In the genomic region with DNA sequence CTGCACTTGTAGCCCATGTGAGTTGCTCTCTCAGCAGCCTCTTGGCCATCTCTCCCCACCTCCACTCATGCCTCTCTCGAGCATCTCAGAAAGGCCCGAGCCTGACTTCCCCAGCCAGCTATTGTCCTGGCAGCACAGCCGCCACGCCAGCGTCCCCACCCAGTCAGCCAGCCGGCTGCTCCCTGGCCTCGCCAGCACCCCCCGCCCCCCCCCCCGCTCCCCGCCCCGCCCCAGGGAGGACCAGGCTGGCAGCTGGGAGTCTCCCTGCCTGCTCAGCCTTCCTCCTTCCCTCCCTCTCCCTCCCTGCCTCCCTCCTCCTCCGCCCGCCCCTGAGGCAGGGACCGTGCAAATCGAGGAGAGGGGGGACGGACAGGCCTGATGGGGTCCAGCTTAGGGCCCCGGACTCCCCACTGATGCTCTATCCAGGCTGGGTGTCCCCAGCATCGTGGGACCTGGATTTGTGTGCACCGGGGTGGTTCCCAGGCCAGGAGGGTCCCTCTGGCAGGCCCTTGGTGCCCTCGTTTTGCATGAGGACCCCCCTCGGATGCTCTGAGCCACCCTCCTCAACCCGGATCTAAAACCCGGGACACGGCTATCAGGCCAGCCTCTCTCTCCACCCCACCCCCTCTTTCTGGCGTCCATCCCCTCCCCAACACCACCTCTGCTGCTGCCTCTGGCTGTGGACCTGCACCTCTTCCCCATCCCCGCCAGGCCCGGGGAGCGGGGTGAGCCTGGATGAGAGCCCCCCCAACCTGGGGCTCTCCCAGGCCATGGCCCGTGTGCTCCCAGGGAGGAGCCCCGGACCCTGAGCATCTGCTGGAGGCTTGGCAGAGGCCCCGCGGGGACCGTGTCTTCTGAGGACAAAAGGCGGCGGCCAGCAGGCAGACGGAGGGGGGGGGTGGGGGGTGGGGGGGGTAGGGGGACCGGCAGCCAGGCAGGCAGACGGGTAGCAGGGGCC, we compare ENCODE assay signal across 8 cellular contexts. TPM values are rescaled to one million over a fixed set of nuclear protein-coding genes. Genes with fewer than 3 reads are reported as not detected.
DNase-seq lines count a peak whose midpoint lies in the region; ATAC-seq, FAIRE-seq and TF ChIP-seq lines count a peak whose summit lies in the region.

A gene with protein sequence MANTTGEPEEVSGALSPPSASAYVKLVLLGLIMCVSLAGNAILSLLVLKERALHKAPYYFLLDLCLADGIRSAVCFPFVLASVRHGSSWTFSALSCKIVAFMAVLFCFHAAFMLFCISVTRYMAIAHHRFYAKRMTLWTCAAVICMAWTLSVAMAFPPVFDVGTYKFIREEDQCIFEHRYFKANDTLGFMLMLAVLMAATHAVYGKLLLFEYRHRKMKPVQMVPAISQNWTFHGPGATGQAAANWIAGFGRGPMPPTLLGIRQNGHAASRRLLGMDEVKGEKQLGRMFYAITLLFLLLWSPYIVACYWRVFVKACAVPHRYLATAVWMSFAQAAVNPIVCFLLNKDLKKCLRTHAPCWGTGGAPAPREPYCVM (plus strand): TSS at position 621 of the 958 bp plus-strand sequence. CDS start 27,833 bp downstream, outside the sequence.

- peak; percentile 15 for ATAC-seq in activated naive CD8-positive, alpha-beta T cell treated with anti-CD3 and anti-CD28 coated beads, Interleukin-2, amount 50 U/mL, for 24 hours
- ATAC-seq in left ventricle myocardium superior (peak; percentile 97), psoas muscle (peak in 3 of 4 donors; percentile 47 to 75 (median 63))

- intact Hi-C loops in left ventricle myocardium superior (cut with micrococcal nuclease), result no loop called here
- intact Hi-C loops in psoas muscle (cut with DNase I), result no loop called here

- H3K4me2 ChIP-seq in Loucy (ENCODE audit: low read depth, low read length, poor library complexity, severe bottlenecking), result peak within 1 kb of the TSS; percentile 73

- H3K4me1 ChIP-seq in ACC112 (ENCODE audit: control insufficient read depth, insufficient read depth, low read length, unreplicated experiment) (peaks cover 18% of the 10 kb centered on the region), Loucy (ENCODE audit: insufficient read depth, low read length, poor library complexity, severe bottlenecking) (peaks cover 21% of the 10 kb centered on the region), psoas muscle (no peaks in the 10 kb centered on the region)

- no peaks in the 10 kb centered on the region for H3K36me3 Mint-ChIP-seq in activated naive CD8-positive, alpha-beta T cell treated with anti-CD3 and anti-CD28 coated beads, Interleukin-2, amount 50 U/mL, for 24 hours (ENCODE audit: low read depth)

- 0 to 27% (median 1%) methylated on average over 6 to 35 of the region's 38 CpGs for WGBS in psoas muscle, 3 donors

- no peaks in the 10 kb centered on the region for H3K27me3 ChIP-seq in ACC112 (ENCODE audit: insufficient read depth, low read length)
- no peaks in the 10 kb centered on the region for H3K27me3 ChIP-seq in Loucy (ENCODE audit: insufficient read depth, low read length, poor library complexity, severe bottlenecking)
- peaks cover 0 to 59% (median 0%) of the 10 kb centered on the region in 3 donors for H3K27me3 ChIP-seq in psoas muscle (ENCODE audit: insufficient read depth in 3 of 3, low read length in 2 of 3)

- no peaks in the 10 kb centered on the region for H3K9me2 ChIP-seq in Loucy (replicated peaks; ENCODE audit: low read depth, low read length)

- H3K27ac ChIP-seq in ACC112 (ENCODE audit: low read depth, low read length) (peak within 1 kb of the TSS; percentile 58; the same call in 1 of the 2 replicates), psoas muscle (no peak within 1 kb of the TSS)

- H3K27ac Mint-ChIP-seq in activated naive CD8-positive, alpha-beta T cell treated with anti-CD3 and anti-CD28 coated beads, Interleukin-2, amount 50 U/mL, for 24 hours, result no peak within 1 kb of the TSS

- H3K4me3 Mint-ChIP-seq in activated naive CD8-positive, alpha-beta T cell treated with anti-CD3 and anti-CD28 coated beads, Interleukin-2, amount 50 U/mL, for 24 hours, result peak within 1 kb of the TSS; percentile 26

- H3K4me3 ChIP-seq in ACC112 (ENCODE audit: low read depth, low read length), result peak within 1 kb of the TSS; percentile 91
- peak within 1 kb of the TSS; percentile 77 for H3K4me3 ChIP-seq in Loucy (ENCODE audit: low read length, poor library complexity, severe bottlenecking)
- H3K4me3 ChIP-seq in psoas muscle, result peak within 1 kb of the TSS; percentile 51

- H2AFZ ChIP-seq in ACC112 (ENCODE audit: low read length, unreplicated experiment) (peak within 1 kb of the TSS; percentile 60), Loucy (ENCODE audit: low read length) (peak within 1 kb of the TSS; percentile 96)

- H3K4me1 Mint-ChIP-seq in activated naive CD8-positive, alpha-beta T cell treated with anti-CD3 and anti-CD28 coated beads, Interleukin-2, amount 50 U/mL, for 24 hours, result peaks cover 3% of the 10 kb centered on the region

- H4K20me1 ChIP-seq in Loucy (ENCODE audit: insufficient read depth, low read length, poor library complexity, severe bottlenecking), result no peaks in the 10 kb centered on the region

- H3K9me3 ChIP-seq in Loucy (ENCODE audit: insufficient read depth, low read depth, low read length) (no peaks in the 10 kb centered on the region), psoas muscle (no peaks in the 10 kb centered on the region)

- H3K9ac ChIP-seq in Loucy (ENCODE audit: low read depth, low read length, poor library complexity, severe bottlenecking), result peak within 1 kb of the TSS; percentile 69

- peaks cover 50% of the 10 kb centered on the region for H3K79me2 ChIP-seq in ACC112 (ENCODE audit: control insufficient read depth, insufficient read depth, low read length, unreplicated experiment)
- peaks cover 20% of the 10 kb centered on the region; the same call in 1 of the 2 replicates for H3K79me2 ChIP-seq in Loucy (ENCODE audit: insufficient read depth, low read length)

- H3K36me3 ChIP-seq in ACC112 (ENCODE audit: insufficient read depth, low read length) (no peaks in the 10 kb centered on the region), Loucy (ENCODE audit: insufficient read depth, low read length) (no peaks in the 10 kb centered on the region), psoas muscle (ENCODE audit: insufficient read depth in 1 of 2, low read depth in 1 of 2) (no peaks in the 10 kb centered on the region)

- TF ChIP-seq CTCF in Loucy (conservative IDR thresholded peaks at IDR 0.05; ENCODE audit: low read length), result no peak
- TF ChIP-seq CTCF in psoas muscle (IDR thresholded peaks at IDR 0.05), result no peak

- no peaks in the 10 kb centered on the region for H3K9me3 Mint-ChIP-seq in activated naive CD8-positive, alpha-beta T cell treated with anti-CD3 and anti-CD28 coated beads, Interleukin-2, amount 50 U/mL, for 24 hours

- no peak for DNase-seq in activated naive CD8-positive, alpha-beta T cell treated with anti-CD3 and anti-CD28 coated beads, Interleukin-2, amount 50 U/mL, for 24 hours
- DNase-seq in left ventricle myocardium superior (peak; percentile 64), psoas muscle (peak in 1 of 2 donors; percentile 49), GM19239 (ENCODE audit: insufficient read length, low spot score) (no peak), GF-D8 (lab: John Stamatoyannopoulos, UW) (no peak)
- DNase-seq in stimulated activated CD4-positive, alpha-beta T cell treated with anti-CD3 and anti-CD28 coated beads, Interleukin-2, amount 100 ng/mL, for 48 hours, result no peak

- H3F3A ChIP-seq in Loucy (ENCODE audit: low read depth), result no peaks in the 10 kb centered on the region

- H3K27me3 Mint-ChIP-seq in activated naive CD8-positive, alpha-beta T cell treated with anti-CD3 and anti-CD28 coated beads, Interleukin-2, amount 50 U/mL, for 24 hours, result peaks cover 3% of the 10 kb centered on the region

- FAIRE-seq in GM19239 (lab: Jason Lieb, UNC), result no peak

RNA-seq across cellular contexts. Expression of the gene that starts here (rescaled TPM):
- total RNA-seq in left ventricle myocardium superior (0.50 TPM), psoas muscle (under 1 TPM; 0.13 to 0.34 (median 0.20) TPM)
- polyA plus RNA-seq in psoas muscle, result under 1 TPM; 0.03 to 0.16 (median 0.08) TPM

Comparison
In these comparisons a context has a peak if more than half of its experiments do, and no peak if none do; other contexts are left out.
1. Peak in DNase-seq and ATAC-seq in left ventricle myocardium superior; RNA of the gene not detected or under 1 TPM.
2. Peak in ATAC-seq and H3K4me3 ChIP-seq in psoas muscle; RNA of the gene not detected or under 1 TPM.
3. ATAC-seq: peak in every context shown above with its lines; median percentile 97 in left ventricle myocardium superior; 63 in psoas muscle; 15 in activated naive CD8-positive, alpha-beta T cell treated with anti-CD3 and anti-CD28 coated beads, Interleukin-2, amount 50 U/mL, for 24 hours.